Comparison of ENCODE assay signal across 22 cellular contexts in the genomic region with DNA sequence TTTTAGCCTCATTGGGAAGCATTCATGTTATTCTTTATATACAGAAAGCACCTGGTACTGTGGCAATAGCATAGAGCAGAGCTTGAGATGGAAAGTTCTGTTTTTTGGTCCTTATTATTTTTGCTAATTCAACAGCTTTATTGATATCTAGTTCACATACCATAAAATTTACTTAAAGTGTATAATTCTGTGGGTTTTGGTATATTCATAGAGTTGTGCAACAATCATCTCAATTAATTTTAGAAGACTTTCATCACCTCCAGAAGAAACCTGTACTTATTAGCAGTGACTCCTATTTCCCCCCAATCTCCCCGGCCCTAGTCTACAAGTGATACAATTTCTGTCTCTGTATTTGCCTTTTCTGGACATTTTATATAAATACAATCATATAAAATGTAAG.
"Had no signal": no experiment of that assay in that cellular context is flagged by ENCODE, and none has a peak within 500 bp of the region (broad histone marks: within the 10 kb centered on the region; RNA-seq: fewer than 3 reads in every experiment).

No MANE protein-coding gene starts in this region.

- DNase-seq: colonic mucosa; cortex of kidney; effector CD8-positive, alpha-beta T cell; effector memory CD8-positive, alpha-beta T cell; endodermal cell; foreskin keratinocyte; hypothalamus; immature natural killer cell; islet precursor cell; kidney; kidney glomerular epithelial cell; left lung; left ventricle myocardium superior; lower lobe of right lung; mesenchymal stem cell; mucosa of descending colon; naive B cell; naive thymus-derived CD8-positive, alpha-beta T cell had no signal

- H3K27ac ChIP-seq: colonic mucosa, esophagus muscularis mucosa, foreskin keratinocyte, gastroesophageal sphincter, heart left ventricle, hepatocyte, lower lobe of right lung had no signal

- ATAC-seq: effector memory CD8-positive, alpha-beta T cell; foreskin keratinocyte; gastroesophageal sphincter; mucosa of descending colon; naive thymus-derived CD8-positive, alpha-beta T cell had no signal
